Comparison of ENCODE assay signal across 22 cellular contexts in genomic region chr6:161152527-161152862, GRCh38.
"Had no signal": no experiment of that assay in that cellular context is flagged by ENCODE, and none has a peak within 500 bp of the region (broad histone marks: within the 10 kb centered on the region; RNA-seq: fewer than 3 reads in every experiment).

No MANE protein-coding gene starts in this region.

- H3K4me1 ChIP-seq: ascending aorta, pancreas, prostate gland, suprapubic skin, tibial artery had no signal

- H3K9me3 Mint-ChIP-seq: activated T-helper 17 cell treated with anti-CD3 and anti-CD28 coated beads, Interleukin-2, amount 50 U/mL, for 72 hours; immature natural killer cell; nephron had no signal

- H3K4me3 ChIP-seq: ascending aorta, pancreas, prostate gland, suprapubic skin, tibial artery had no signal

- H3K27ac ChIP-seq: ascending aorta, pancreas, prostate gland, suprapubic skin, tibial artery had no signal

- H3K27me3 ChIP-seq: ascending aorta, pancreas, suprapubic skin, tibial artery had no signal

- DNase-seq: activated CD4-positive, alpha-beta T cell treated with anti-CD3 and anti-CD28 coated beads for 4 hours; activated CD4-positive, alpha-beta T cell treated with anti-CD3 and anti-CD28 coated beads, Interleukin-2, amount 50 U/mL, for 4 hours; activated CD4-positive, CD25-positive, alpha-beta regulatory T cell; activated T-cell treated with anti-CD3 and anti-CD28 coated beads, Interleukin-2, amount 50 U/mL, for 4 hours; cortex of kidney; hippocampal formation; kidney; left colon; mammary epithelial cell; retina; stimulated activated naive CD4-positive, alpha-beta T cell; tibial artery had no signal

- H3K9me3 ChIP-seq: ascending aorta, pancreas, prostate gland, suprapubic skin, tibial artery had no signal

- H3K27ac Mint-ChIP-seq: activated naive CD8-positive, alpha-beta T cell; brain; nephron; T-helper 2 cell treated with Interferon-gamma antibody and Interleukin-4, amounts not matched to agents 5 μg/mL and 100 μg/mL, for 36 hours had no signal

- H3K4me3 Mint-ChIP-seq: activated naive CD8-positive, alpha-beta T cell; activated T-cell treated with anti-CD3 and anti-CD28 coated beads, Interleukin-2, amount 50 U/mL, for 4 hours; activated T-helper 17 cell treated with anti-CD3 and anti-CD28 coated beads, Interleukin-2, amount 50 U/mL, for 72 hours; brain; immature natural killer cell; nephron; T-helper 2 cell treated with Interferon-gamma antibody and Interleukin-4, amounts not matched to agents 5 μg/mL and 100 μg/mL, for 36 hours had no signal

- H3K27me3 Mint-ChIP-seq: activated naive CD8-positive, alpha-beta T cell; activated T-helper 17 cell treated with anti-CD3 and anti-CD28 coated beads, Interleukin-2, amount 50 U/mL, for 72 hours; brain had no signal

- H3K4me1 Mint-ChIP-seq: brain, immature natural killer cell, nephron had no signal

- H3K36me3 ChIP-seq: pancreas, prostate gland had no signal
